ENCODE assay signal across 6 cellular contexts in genomic region chr5:95511606-95512005, GRCh38.
"Had no signal": no experiment of that assay in that cellular context is flagged by ENCODE, and none has a peak within 500 bp of the region (broad histone marks: within the 10 kb centered on the region; RNA-seq: fewer than 3 reads in every experiment).

No MANE protein-coding gene starts in this region.

- H3K27me3 Mint-ChIP-seq: IgD-negative memory B cell had no signal

- H3K4me3 Mint-ChIP-seq: IgD-negative memory B cell had no signal

- DNase-seq: GOT3, H7, HCEC 1CT, KBM-7 had no signal

- H3K27ac Mint-ChIP-seq: IgD-negative memory B cell had no signal

- H3K27ac ChIP-seq: KMS-11 had no signal

- H3K4me2 ChIP-seq: KMS-11 had no signal

- H3K4me1 Mint-ChIP-seq: IgD-negative memory B cell had no signal

- H3K9ac ChIP-seq: KMS-11 had no signal

- H3K9me3 Mint-ChIP-seq: IgD-negative memory B cell had no signal
